In genomic region chrX:119654112-119654531, GRCh38 we compare ENCODE assay signal across 9 cellular contexts. TPM values are rescaled to one million over a fixed set of nuclear protein-coding genes. Genes with fewer than 3 reads are reported as not detected.
A peak's percentile ranks its signal among the peaks of the same experiment; 100 is the strongest.
DNase-seq lines count a peak whose midpoint lies in the region; ATAC-seq, FAIRE-seq and TF ChIP-seq lines count a peak whose summit lies in the region.
"Had no signal": no experiment of that assay in that cellular context is flagged by ENCODE, and none has a peak within 500 bp of the region (broad histone marks: within the 10 kb centered on the region; RNA-seq: fewer than 3 reads in every experiment).

No MANE protein-coding gene starts in this region.

- TF ChIP-seq EP300 in HepG2 (IDR thresholded peaks at IDR 0.05; ENCODE audit: low read depth in 2 of 2, low read length in 2 of 2) (no peak), HepG2 (CRISPR knock-in tag; IDR thresholded peaks at IDR 0.05; ENCODE audit: borderline replicate concordance) (no peak), suprapubic skin (IDR thresholded peaks at IDR 0.05) (no peak)

- no peak overlapping the region for H2AFZ ChIP-seq in HepG2 (ENCODE audit: low read length)

- no peaks in the 10 kb centered on the region for H3K79me2 ChIP-seq in HepG2 (ENCODE audit: insufficient read depth, low read length)

- POLR2A ChIA-PET in HepG2 (lab: Yijun Ruan, JAX), result no interaction called here

- 88% methylated on average over 5 of the region's 8 CpGs for WGBS in HepG2 (ENCODE audit: low lambda C conversion rate)
- 54% methylated on average over 8 of the region's 8 CpGs for WGBS in suprapubic skin

- no peak for FAIRE-seq in urothelium cell line (lab: Jason Lieb, UNC)
- no peak for FAIRE-seq in HepG2 (lab: Jason Lieb, UNC)

- H3K4me1 ChIP-seq in foreskin keratinocyte (peaks cover 9% of the 10 kb centered on the region), HepG2 (ENCODE audit: insufficient read depth, low read length) (no peaks in the 10 kb centered on the region), suprapubic skin (peaks cover 7% of the 10 kb centered on the region)
- H3K4me1 ChIP-seq: SJSA1 had no signal

- no peak for TF ChIP-seq POLR2A in HepG2 (IDR thresholded peaks at IDR 0.05; ENCODE audit: insufficient read depth in 1 of 2, low read depth in 2 of 2, low read length in 2 of 2)
- no peak for TF ChIP-seq POLR2A in suprapubic skin (IDR thresholded peaks at IDR 0.05)

- no peaks in the 10 kb centered on the region for H3K9me3 ChIP-seq in HepG2 (ENCODE audit: low read length)
- H3K9me3 ChIP-seq in suprapubic skin, result no peaks in the 10 kb centered on the region
- H3K9me3 ChIP-seq: SJSA1 had no signal

- no peaks in the 10 kb centered on the region for H4K20me1 ChIP-seq in HepG2 (ENCODE audit: insufficient read depth, low read length)

- no peaks in the 10 kb centered on the region for H3K27me3 Mint-ChIP-seq in progenitor cell of endocrine pancreas

- no peaks in the 10 kb centered on the region for H3K27me3 ChIP-seq in foreskin keratinocyte
- no peaks in the 10 kb centered on the region for H3K27me3 ChIP-seq in HepG2 (ENCODE audit: control insufficient read depth in 1 of 2, insufficient read depth in 2 of 2, low read length in 2 of 2)
- H3K27me3 ChIP-seq in suprapubic skin, result no peaks in the 10 kb centered on the region
- H3K27me3 ChIP-seq: SJSA1 had no signal

- H3K27ac ChIP-seq in foreskin keratinocyte, result peak overlapping the region; percentile 64
- no peak overlapping the region for H3K27ac ChIP-seq in HepG2 (ENCODE audit: extremely low read length, insufficient read depth, low read length)
- H3K27ac ChIP-seq in suprapubic skin, result no peak overlapping the region
- H3K27ac ChIP-seq: SJSA1 had no signal

- intact Hi-C loops in HepG2 (cut with micrococcal nuclease; ENCODE audit: unreplicated experiment), result no loop called here

- no peak overlapping the region for H3K4me3 Mint-ChIP-seq in progenitor cell of endocrine pancreas (ENCODE audit: low read depth)

- H3K27ac Mint-ChIP-seq in progenitor cell of endocrine pancreas, result peak overlapping the region; percentile 76

- peaks cover 3% of the 10 kb centered on the region for H3K4me1 Mint-ChIP-seq in progenitor cell of endocrine pancreas (ENCODE audit: low read depth)

- H3K36me3 Mint-ChIP-seq in progenitor cell of endocrine pancreas (ENCODE audit: insufficient read depth), result peaks cover 18% of the 10 kb centered on the region

- H3K4me3 ChIP-seq in HepG2 (replicated peaks in 1 of 3; ENCODE audit: insufficient read depth in 1 of 3, low read depth in 2 of 3, low read length in 3 of 3) (no peak overlapping the region), suprapubic skin (no peak overlapping the region)
- H3K4me3 ChIP-seq: SJSA1 had no signal

- peak; percentile 10 for DNase-seq in activated CD8-positive, alpha-beta memory T cell treated with anti-CD3 and anti-CD28 coated beads, Interleukin-2, amount 50 U/mL, for 1 hour (ENCODE audit: extremely low read depth)
- DNase-seq in foreskin keratinocyte (peak in 1 of 2 donors; percentile 21), progenitor cell of endocrine pancreas (ENCODE audit: low spot score, unreplicated experiment) (no peak), NCI-H748 treated with DMSO at 0.1 percent for 48 hours (lab: John Stamatoyannopoulos, UW) (no peak), urothelium cell line (ENCODE audit: low spot score) (no peak), HepG2 (ENCODE audit: low spot score) (no peak), suprapubic skin (ENCODE audit: low spot score in 2 of 2) (no peak)

- no peak overlapping the region for H3K4me2 ChIP-seq in HepG2 (ENCODE audit: low read depth, low read length)

- no peak overlapping the region for H3K9ac ChIP-seq in HepG2 (ENCODE audit: insufficient read depth, low read depth, low read length)

- ATAC-seq in foreskin keratinocyte, result peak; percentile 61
- ATAC-seq in HepG2, result no peak; the same call in 2 of the 3 replicates

- H3K9me3 Mint-ChIP-seq in progenitor cell of endocrine pancreas (ENCODE audit: low read depth), result peaks cover 21% of the 10 kb centered on the region

- TF ChIP-seq RAD21 in HepG2 (CRISPR knock-in tag; IDR thresholded peaks at IDR 0.05), result no peak

- in situ Hi-C loops in HepG2 (cut with HindIII; ENCODE audit: extremely low pct_ligation_motif_present, low pct_unique_long_range_greater_than_20kb), result no loop called here

- H3K36me3 ChIP-seq in HepG2 (replicated peaks in 1 of 2; ENCODE audit: control insufficient read depth in 1 of 2, insufficient read depth in 2 of 2, low read length in 2 of 2) (peaks cover 0 to 2% of the 10 kb centered on the region in 2 experiments; a peak in 1 of 5 replicates), suprapubic skin (no peaks in the 10 kb centered on the region)
- H3K36me3 ChIP-seq: SJSA1 had no signal

- CTCF ChIA-PET in HepG2 (lab: Yijun Ruan, JAX; ENCODE audit: low intra/inter-chr PET ratio, low total read pairs), result no interaction called here

- no TSS peak for BruUV-seq in HepG2 (replicated peaks; lab: Mats Ljungman, UMichigan)

- TF ChIP-seq CTCF in GM12873 (IDR thresholded peaks at IDR 0.05; ENCODE audit: insufficient read depth, low read depth, low read length, missing control alignments) (peak; percentile 7), foreskin keratinocyte (conservative IDR thresholded peaks at IDR 0.05) (peak; percentile 53), progenitor cell of endocrine pancreas (IDR thresholded peaks at IDR 0.05; ENCODE audit: unreplicated experiment) (no peak), HepG2 (CRISPR knock-in tag; IDR thresholded peaks at IDR 0.05) (no peak), suprapubic skin (IDR thresholded peaks at IDR 0.05) (no peak)

TF ChIP-seq in HepG2, 621 proteins besides CTCF, POLR2A, EP300 and RAD21 (continues in another document):
- TF ChIP-seq ARHGAP35 (CRISPR knock-in tag; IDR thresholded peaks at IDR 0.05; ENCODE audit: borderline replicate concordance) (no peak), KAT8 (CRISPR knock-in tag; IDR thresholded peaks at IDR 0.05) (no peak)

RNA-seq across cellular contexts. Expression of gene SEPTIN6, which starts 38.8 kb away (rescaled TPM):
- total RNA-seq in foreskin keratinocyte, result 7.5 and 16.3 TPM in 2 replicates
- 7.3 and 14.3 TPM in 2 replicates for polyA plus RNA-seq in foreskin keratinocyte
- 37.1 and 40.2 TPM in 2 replicates for total RNA-seq in progenitor cell of endocrine pancreas
- total RNA-seq in HepG2 (2016; rRNA removed; fragmentation: Illumina TruSeq; extraction: Trizol), result 21.7 and 34.1 TPM in 2 replicates
- total RNA-seq in HepG2 (2016; cell fraction: cytosol; rRNA removed; fragmentation: Illumina TruSeq; extraction: Trizol; ENCODE audit: low read depth), result 4.2 and 4.3 TPM in 2 replicates
- total RNA-seq in HepG2 (2016; cell fraction: insoluble cytoplasmic fraction; rRNA removed; fragmentation: Illumina TruSeq; extraction: Trizol), result 22.6 and 30.6 TPM in 2 replicates
- total RNA-seq in HepG2 (2016; cell fraction: membrane; rRNA removed; fragmentation: Illumina TruSeq; extraction: Trizol), result 11.6 and 11.9 TPM in 2 replicates
- 13.4 and 14.5 TPM in 2 replicates for total RNA-seq in HepG2 (2016; cell fraction: nucleus; rRNA removed; fragmentation: Illumina TruSeq; extraction: Trizol)
- 35.9 and 38.3 TPM in 2 replicates for polyA plus RNA-seq in HepG2 (2011; rRNA removed)
- 35.8 and 37.3 TPM in 2 replicates for polyA plus RNA-seq in HepG2 (2011; cell fraction: cytosol; rRNA removed)
- polyA plus RNA-seq in HepG2 (2011; cell fraction: nucleus; rRNA removed), result 20.9 and 22.6 TPM in 2 replicates
- 17.4 and 20.8 TPM in 2 replicates for polyA plus RNA-seq in HepG2 (2012)
- 4.8 and 6.3 TPM in 2 replicates for polyA plus RNA-seq in HepG2 (2016; cell fraction: cytosol; fragmentation: Illumina TruSeq; extraction: Trizol; ENCODE audit: low read depth)
- 33.9 and 37.2 TPM in 2 replicates for polyA plus RNA-seq in HepG2 (2016; cell fraction: insoluble cytoplasmic fraction; fragmentation: Illumina TruSeq; extraction: Trizol; ENCODE audit: low read depth)
- 11.2 and 12.4 TPM in 2 replicates for polyA plus RNA-seq in HepG2 (2016; cell fraction: membrane; fragmentation: Illumina TruSeq; extraction: Trizol; ENCODE audit: low read depth)
- 25.4 and 30.7 TPM in 2 replicates for polyA plus RNA-seq in HepG2 (2016; cell fraction: nucleus; fragmentation: Illumina TruSeq; extraction: Trizol; ENCODE audit: insufficient read depth, low read depth)
- 52.2 and 78.0 TPM in 2 replicates for polyA minus RNA-seq in HepG2 (2011; rRNA and poly(A)+ RNA removed; ENCODE audit: low replicate concordance)
- 24.4 and 30.2 TPM in 2 replicates for polyA minus RNA-seq in HepG2 (2011; cell fraction: cytosol; rRNA and poly(A)+ RNA removed)
- polyA minus RNA-seq in HepG2 (2011; cell fraction: nucleus; rRNA and poly(A)+ RNA removed), result 10.7 and 23.0 TPM in 2 replicates
- total RNA-seq in suprapubic skin, result 10 to 100 TPM; 10.1 to 14.1 (median 10.9) TPM

RNA-seq across cellular contexts. Expression of gene NKRF, which starts 47.9 kb away (rescaled TPM):
- total RNA-seq in foreskin keratinocyte (12.8 and 13.8 TPM in 2 replicates), progenitor cell of endocrine pancreas (11.7 and 12.5 TPM in 2 replicates), HepG2 (2016; rRNA removed; fragmentation: Illumina TruSeq; extraction: Trizol) (6.0 and 12.2 TPM in 2 replicates), suprapubic skin (10 to 100 TPM in 3 of 4 donors, 1 to 10 TPM in 1; 9.7 to 13.6 (median 11.9) TPM)
- polyA plus RNA-seq in foreskin keratinocyte (5.4 and 6.5 TPM in 2 replicates), HepG2 (2011; rRNA removed) (2.9 and 3.3 TPM in 2 replicates)
- total RNA-seq in HepG2 (2016; cell fraction: cytosol; rRNA removed; fragmentation: Illumina TruSeq; extraction: Trizol; ENCODE audit: low read depth), result 0.51 and 0.79 TPM in 2 replicates
- total RNA-seq in HepG2 (2016; cell fraction: insoluble cytoplasmic fraction; rRNA removed; fragmentation: Illumina TruSeq; extraction: Trizol), result 6.2 and 11.8 TPM in 2 replicates
- 3.2 and 3.5 TPM in 2 replicates for total RNA-seq in HepG2 (2016; cell fraction: membrane; rRNA removed; fragmentation: Illumina TruSeq; extraction: Trizol)
- total RNA-seq in HepG2 (2016; cell fraction: nucleus; rRNA removed; fragmentation: Illumina TruSeq; extraction: Trizol), result 7.9 and 9.5 TPM in 2 replicates
- polyA plus RNA-seq in HepG2 (2011; cell fraction: cytosol; rRNA removed), result 1.7 and 2.7 TPM in 2 replicates
- polyA plus RNA-seq in HepG2 (2011; cell fraction: nucleus; rRNA removed), result 3.1 and 3.2 TPM in 2 replicates
- 6.7 and 8.1 TPM in 2 replicates for polyA plus RNA-seq in HepG2 (2012)
- polyA plus RNA-seq in HepG2 (2016; cell fraction: cytosol; fragmentation: Illumina TruSeq; extraction: Trizol; ENCODE audit: low read depth), result 0.48 and 0.50 TPM in 2 replicates
- 10.8 and 11.1 TPM in 2 replicates for polyA plus RNA-seq in HepG2 (2016; cell fraction: insoluble cytoplasmic fraction; fragmentation: Illumina TruSeq; extraction: Trizol; ENCODE audit: low read depth)
- 1.5 and 2.1 TPM in 2 replicates for polyA plus RNA-seq in HepG2 (2016; cell fraction: membrane; fragmentation: Illumina TruSeq; extraction: Trizol; ENCODE audit: low read depth)
- 10.9 and 13.0 TPM in 2 replicates for polyA plus RNA-seq in HepG2 (2016; cell fraction: nucleus; fragmentation: Illumina TruSeq; extraction: Trizol; ENCODE audit: insufficient read depth, low read depth)
- polyA minus RNA-seq in HepG2 (2011; rRNA and poly(A)+ RNA removed; ENCODE audit: low replicate concordance), result 3.8 and 8.4 TPM in 2 replicates
- polyA minus RNA-seq in HepG2 (2011; cell fraction: cytosol; rRNA and poly(A)+ RNA removed), result 5.5 and 6.5 TPM in 2 replicates
- polyA minus RNA-seq in HepG2 (2011; cell fraction: nucleus; rRNA and poly(A)+ RNA removed), result 7.2 and 9.7 TPM in 2 replicates

Comparison
In these comparisons a context has a peak if more than half of its experiments do, and no peak if none do; other contexts are left out.
1. CTCF ChIP-seq: peak in GM12873 (single experiment) and foreskin keratinocyte (single experiment); none in progenitor cell of endocrine pancreas (single experiment), HepG2 (single experiment) and suprapubic skin (0 of 2).